In the genomic region with DNA sequence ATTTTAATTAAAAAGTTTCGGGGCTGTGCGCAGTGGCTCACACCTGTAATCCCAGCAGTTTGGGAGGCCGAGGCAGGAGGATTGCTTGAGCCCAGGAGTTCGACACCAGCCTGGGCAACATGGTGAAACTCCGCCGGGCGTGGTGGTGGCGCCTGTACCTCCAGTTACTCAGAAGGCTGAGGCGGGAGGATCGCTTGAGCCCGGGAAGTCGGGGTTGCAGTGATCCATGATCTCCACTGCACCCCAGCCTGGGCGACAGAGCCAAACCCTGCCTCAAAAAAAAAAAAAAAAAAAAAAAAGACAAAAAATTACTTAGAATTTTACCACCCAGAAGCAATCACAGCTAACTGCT, we compare ENCODE assay signal across 8 cellular contexts. TPM values are rescaled to one million over a fixed set of nuclear protein-coding genes. Genes with fewer than 3 reads are reported as not detected.
A peak's percentile ranks its signal among the peaks of the same experiment; 100 is the strongest.
DNase-seq lines count a peak whose midpoint lies in the region; ATAC-seq and TF ChIP-seq lines count a peak whose summit lies in the region.
"Not testable (repeated sequence)": the region's sequence is repeated elsewhere in the genome, so short reads cannot be mapped to it uniquely, and the experiment has no call there.

No MANE protein-coding gene starts in this region.

- peaks cover 28% of the 10 kb centered on the region for H3K79me2 ChIP-seq in Loucy (ENCODE audit: insufficient read depth, low read length)

- H3K27ac Mint-ChIP-seq in Caco-2 (ENCODE audit: unreplicated experiment) (peak overlapping the region; percentile 95), osteocyte (ENCODE audit: unreplicated experiment) (peak overlapping the region; percentile 98)
- H3K27ac Mint-ChIP-seq in T-helper 2 cell treated with Interferon-gamma antibody and Interleukin-4, amounts not matched to agents 5 μg/mL and 100 μg/mL, for 36 hours = peak overlapping the region; percentile 99
- H3K27ac Mint-ChIP-seq in activated naive CD8-positive, alpha-beta T cell treated with anti-CD3 and anti-CD28 coated beads, Interleukin-2, amount 50 U/mL, for 24 hours = peak overlapping the region; percentile 96

- peak overlapping the region; percentile 72 for H3K27ac ChIP-seq in epithelial cell of prostate
- H3K27ac ChIP-seq in layer of hippocampus (ENCODE audit: low read depth, low read length) = peak overlapping the region; percentile 84
- H3K27ac ChIP-seq in testis = peak overlapping the region; percentile 64 to 75

- CTCF ChIA-PET in Caco-2 (lab: Charles Lee) = interaction anchor here (0.6 to 4.1 kb wide), 9 partner anchors 10 to 594 kb away, joined by 3 to 85 read pairs (median 4); a partner anchor contains a TSS

- not testable (repeated sequence) for H3K9me3 Mint-ChIP-seq in Caco-2 (ENCODE audit: unreplicated experiment); T-helper 2 cell treated with Interferon-gamma antibody and Interleukin-4, amounts not matched to agents 5 μg/mL and 100 μg/mL, for 36 hours; activated naive CD8-positive, alpha-beta T cell treated with anti-CD3 and anti-CD28 coated beads, Interleukin-2, amount 50 U/mL, for 24 hours; osteocyte (ENCODE audit: unreplicated experiment)

- H3K4me3 Mint-ChIP-seq in Caco-2 (ENCODE audit: unreplicated experiment) (peak overlapping the region; percentile 89), osteocyte (ENCODE audit: unreplicated experiment) (peak overlapping the region; percentile 91)
- peak overlapping the region; percentile 93 for H3K4me3 Mint-ChIP-seq in T-helper 2 cell treated with Interferon-gamma antibody and Interleukin-4, amounts not matched to agents 5 μg/mL and 100 μg/mL, for 36 hours
- H3K4me3 Mint-ChIP-seq in activated naive CD8-positive, alpha-beta T cell treated with anti-CD3 and anti-CD28 coated beads, Interleukin-2, amount 50 U/mL, for 24 hours = peak overlapping the region; percentile 100

- TF ChIP-seq CTCF in Caco-2 (IDR thresholded peaks at IDR 0.05; ENCODE audit: insufficient read depth in 1 of 2, low read depth in 1 of 2, low read length in 1 of 2, severe bottlenecking in 1 of 2, unreplicated experiment in 1 of 2); Loucy (conservative IDR thresholded peaks at IDR 0.05; ENCODE audit: low read length); osteocyte (IDR thresholded peaks at IDR 0.05); testis (IDR thresholded peaks at IDR 0.05): not testable (repeated sequence)

- H3K4me1 Mint-ChIP-seq in Caco-2 (ENCODE audit: low read depth, unreplicated experiment) (peaks cover 16% of the 10 kb centered on the region), osteocyte (ENCODE audit: unreplicated experiment) (peaks cover 19% of the 10 kb centered on the region)
- peaks cover 15% of the 10 kb centered on the region for H3K4me1 Mint-ChIP-seq in T-helper 2 cell treated with Interferon-gamma antibody and Interleukin-4, amounts not matched to agents 5 μg/mL and 100 μg/mL, for 36 hours (ENCODE audit: low read depth)
- peaks cover 35% of the 10 kb centered on the region for H3K4me1 Mint-ChIP-seq in activated naive CD8-positive, alpha-beta T cell treated with anti-CD3 and anti-CD28 coated beads, Interleukin-2, amount 50 U/mL, for 24 hours

- TF ChIP-seq POLR2A in testis (IDR thresholded peaks at IDR 0.05) = not testable (repeated sequence)

- intact Hi-C loops in Caco-2 (cut with micrococcal nuclease; ENCODE audit: unreplicated experiment) = loop anchor here (1.0 to 2.0 kb wide), 2 partner anchors 60 to 172 kb away; a partner anchor contains a TSS
- intact Hi-C loops in testis (cut with DNase I; ENCODE audit: low total_unique reads) = loop anchor here (10.0 kb wide), 1 partner anchor 84 kb away; no protein-coding TSS in a partner anchor

- not testable (repeated sequence) for H3K9me3 ChIP-seq in Caco-2; Loucy (ENCODE audit: insufficient read depth, low read depth, low read length); testis

- not testable (repeated sequence) for H3K36me3 ChIP-seq in Caco-2 (ENCODE audit: control insufficient read depth, insufficient read depth, low read length); Loucy (ENCODE audit: insufficient read depth, low read length); testis (ENCODE audit: low read depth, missing control alignments)

- H3K9ac ChIP-seq in Loucy (ENCODE audit: low read depth, low read length, poor library complexity, severe bottlenecking) = peak overlapping the region; percentile 82

- peaks cover 13% of the 10 kb centered on the region for H3K4me1 ChIP-seq in Caco-2
- peaks cover 11% of the 10 kb centered on the region for H3K4me1 ChIP-seq in Loucy (ENCODE audit: insufficient read depth, low read length, poor library complexity, severe bottlenecking)
- H3K4me1 ChIP-seq in testis = not testable (repeated sequence)

- DNase-seq in Caco-2 = peak in 1 of 2 experiments; percentile 51
- peak; percentile 10 for DNase-seq in T-helper 2 cell treated with Interferon-gamma antibody and Interleukin-4, amounts not matched to agents 5 μg/mL and 100 μg/mL, for 36 hours (ENCODE audit: low spot score)
- DNase-seq in activated naive CD8-positive, alpha-beta T cell treated with anti-CD3 and anti-CD28 coated beads, Interleukin-2, amount 50 U/mL, for 24 hours; epithelial cell of prostate (ENCODE audit: low read depth, low spot score); osteocyte (ENCODE audit: extremely low spot score, unreplicated experiment): not testable (repeated sequence)
- DNase-seq in testis = peak; percentile 27

- not testable (repeated sequence) for ATAC-seq in activated naive CD8-positive, alpha-beta T cell treated with anti-CD3 and anti-CD28 coated beads, Interleukin-2, amount 50 U/mL, for 24 hours

- peak overlapping the region; percentile 57; the same call in 1 of the 2 replicates for H2AFZ ChIP-seq in Loucy (ENCODE audit: low read length)

- TSS peak; percentile 99 for BruUV-seq in Caco-2 (replicated peaks; lab: Mats Ljungman, UMichigan)

- H3K9me2 ChIP-seq in Loucy (replicated peaks; ENCODE audit: low read depth, low read length) = not testable (repeated sequence)

- not testable (repeated sequence) for H4K20me1 ChIP-seq in Loucy (ENCODE audit: insufficient read depth, low read length, poor library complexity, severe bottlenecking)

- peak overlapping the region; percentile 8; the same call in 1 of the 2 replicates for H3K4me3 ChIP-seq in Caco-2 (ENCODE audit: low read depth, low read length)
- H3K4me3 ChIP-seq in Loucy (ENCODE audit: low read length, poor library complexity, severe bottlenecking) = peak overlapping the region; percentile 81
- peak overlapping the region; percentile 79 to 80 for H3K4me3 ChIP-seq in testis

- H3K27me3 ChIP-seq in Caco-2 (replicated peaks; ENCODE audit: control insufficient read depth, insufficient read depth, low read length); Loucy (ENCODE audit: insufficient read depth, low read length, poor library complexity, severe bottlenecking); layer of hippocampus (ENCODE audit: control insufficient read depth, insufficient read depth, low read length); testis: not testable (repeated sequence)

- WGBS in testis, 2 donors = 31 to 37% methylated on average over 13 of the region's 13 CpGs

- H3K36me3 Mint-ChIP-seq in Caco-2 (ENCODE audit: insufficient read depth, unreplicated experiment) (peaks cover 52% of the 10 kb centered on the region), osteocyte (ENCODE audit: unreplicated experiment) (peaks cover 12% of the 10 kb centered on the region)
- H3K36me3 Mint-ChIP-seq in T-helper 2 cell treated with Interferon-gamma antibody and Interleukin-4, amounts not matched to agents 5 μg/mL and 100 μg/mL, for 36 hours (ENCODE audit: low read depth) = peaks cover 22% of the 10 kb centered on the region
- peaks cover 27% of the 10 kb centered on the region for H3K36me3 Mint-ChIP-seq in activated naive CD8-positive, alpha-beta T cell treated with anti-CD3 and anti-CD28 coated beads, Interleukin-2, amount 50 U/mL, for 24 hours (ENCODE audit: low read depth)

- H3F3A ChIP-seq in Loucy (ENCODE audit: low read depth) = not testable (repeated sequence)

- not testable (repeated sequence) for H3K27me3 Mint-ChIP-seq in Caco-2 (ENCODE audit: insufficient read depth, unreplicated experiment); T-helper 2 cell treated with Interferon-gamma antibody and Interleukin-4, amounts not matched to agents 5 μg/mL and 100 μg/mL, for 36 hours (ENCODE audit: low read depth); activated naive CD8-positive, alpha-beta T cell treated with anti-CD3 and anti-CD28 coated beads, Interleukin-2, amount 50 U/mL, for 24 hours; osteocyte (ENCODE audit: unreplicated experiment)

- H3K4me2 ChIP-seq in Loucy (ENCODE audit: low read depth, low read length, poor library complexity, severe bottlenecking) = peak overlapping the region; percentile 80

- POLR2A ChIA-PET in Caco-2 (lab: Charles Lee) = interaction anchor here (0.6 to 1.5 kb wide), 19 partner anchors 8 to 1681 kb away, joined by 3 to 26 read pairs (median 5); a partner anchor contains a TSS

RNA-seq across cellular contexts. Expression of a gene that starts 0.5 kb away (rescaled TPM):
- total RNA-seq in Caco-2 (2022) = 146 and 148 TPM in 2 replicates
- total RNA-seq in osteocyte = 30.5 and 34.1 TPM in 2 replicates
- total RNA-seq in testis = 10 to 100 TPM; 53.3 to 54.1 TPM
- polyA plus RNA-seq in testis (ENCODE audit: insufficient read depth, low read depth, low replicate concordance) = 58.3 TPM

RNA-seq across cellular contexts. Expression of a gene that starts 30.6 kb away (rescaled TPM):
- total RNA-seq in Caco-2 (2022) = 197 and 201 TPM in 2 replicates
- 83.1 and 85.4 TPM in 2 replicates for total RNA-seq in osteocyte
- total RNA-seq in testis = 10 to 100 TPM; 85.0 to 95.4 TPM
- polyA plus RNA-seq in testis (ENCODE audit: insufficient read depth, low read depth, low replicate concordance) = 77.3 TPM

RNA-seq across cellular contexts. Expression of a gene that starts 59.1 kb away (rescaled TPM):
- 34.0 and 34.7 TPM in 2 replicates for total RNA-seq in Caco-2 (2022)
- 48.1 and 51.6 TPM in 2 replicates for total RNA-seq in osteocyte
- total RNA-seq in testis = 10 to 100 TPM; 31.6 to 37.2 TPM
- 39.9 TPM for polyA plus RNA-seq in testis (ENCODE audit: insufficient read depth, low read depth, low replicate concordance)

Comparison
In these comparisons a context has a peak if more than half of its experiments do, and no peak if none do; other contexts are left out.
1. H3K4me3 ChIP-seq: peak in every context shown above with its lines; median percentile 81 in Loucy; 80 in testis; 8 in Caco-2.